ENCODE assay signal across 1 cellular context in genomic region chr11:30488304-30488998, GRCh38.
TF ChIP-seq lines count a peak whose summit lies in the region.

No MANE protein-coding gene starts in this region.

TF ChIP-seq in HepG2, 621 proteins besides CTCF, POLR2A, EP300 and RAD21 (continued from another document and continues in another):
- TF ChIP-seq CBX2 (IDR thresholded peaks at IDR 0.05; ENCODE audit: low read depth, low read length) (no peak), CBX2 (CRISPR knock-in tag; IDR thresholded peaks at IDR 0.05; ENCODE audit: low read depth) (no peak), ZBTB39 (CRISPR knock-in tag; IDR thresholded peaks at IDR 0.05) (no peak), KMT2B (CRISPR knock-in tag; IDR thresholded peaks at IDR 0.05) (no peak), CBX5 (CRISPR knock-in tag; IDR thresholded peaks at IDR 0.05; ENCODE audit: borderline replicate concordance) (no peak), ZNF883 (CRISPR knock-in tag; IDR thresholded peaks at IDR 0.05; ENCODE audit: not compliant biosample characterization) (no peak), FOXO4 (CRISPR knock-in tag; conservative IDR thresholded peaks at IDR 0.05) (no peak), ZNF766 (CRISPR knock-in tag; IDR thresholded peaks at IDR 0.05; ENCODE audit: borderline replicate concordance) (no peak), TEAD2 (CRISPR knock-in tag; IDR thresholded peaks at IDR 0.05) (no peak), ATF4 (CRISPR knock-in tag; IDR thresholded peaks at IDR 0.05) (no peak), EED (CRISPR knock-in tag; IDR thresholded peaks at IDR 0.05) (no peak), ZFP41 (CRISPR knock-in tag; IDR thresholded peaks at IDR 0.05; ENCODE audit: borderline replicate concordance) (no peak), IKZF5 (CRISPR knock-in tag; IDR thresholded peaks at IDR 0.05) (peak; percentile 60; the same call in 1 of the 2 replicates), ZNF512B (CRISPR knock-in tag; IDR thresholded peaks at IDR 0.05; ENCODE audit: borderline replicate concordance) (no peak), ZBTB21 (CRISPR knock-in tag; IDR thresholded peaks at IDR 0.05) (no peak), CREB1 (IDR thresholded peaks at IDR 0.05) (no peak), CREB1 (CRISPR knock-in tag; IDR thresholded peaks at IDR 0.05) (peak; percentile 56; the same call in 1 of the 2 replicates), BCLAF1 (IDR thresholded peaks at IDR 0.05) (no peak), MZF1 (CRISPR knock-in tag; IDR thresholded peaks at IDR 0.05; ENCODE audit: borderline replicate concordance) (no peak), ZNF614 (CRISPR knock-in tag; IDR thresholded peaks at IDR 0.05; ENCODE audit: borderline replicate concordance) (0 out of 2 replicates have a peak, but pooled peaks have one; percentile 22), YEATS4 (CRISPR knock-in tag; IDR thresholded peaks at IDR 0.05; ENCODE audit: borderline replicate concordance) (no peak), ZNF350 (CRISPR knock-in tag; IDR thresholded peaks at IDR 0.05; ENCODE audit: borderline replicate concordance, low read depth) (no peak), MNT (IDR thresholded peaks at IDR 0.05) (no peak), GTF3A (CRISPR knock-in tag; conservative IDR thresholded peaks at IDR 0.05) (no peak), ZNF205 (CRISPR knock-in tag; IDR thresholded peaks at IDR 0.05) (no peak; the same call in 1 of the 2 replicates), ARID5B (CRISPR knock-in tag; IDR thresholded peaks at IDR 0.05) (peak; percentile 94), ZNF577 (CRISPR knock-in tag; IDR thresholded peaks at IDR 0.05; ENCODE audit: borderline replicate concordance, low read depth) (no peak), MEF2D (CRISPR knock-in tag; IDR thresholded peaks at IDR 0.05) (no peak), CSRNP1 (CRISPR knock-in tag; IDR thresholded peaks at IDR 0.05) (no peak), NONO (IDR thresholded peaks at IDR 0.05) (no peak), NONO (CRISPR knock-in tag; conservative IDR thresholded peaks at IDR 0.05) (no peak), RORA (CRISPR knock-in tag; IDR thresholded peaks at IDR 0.05) (no peak), HCFC1 (IDR thresholded peaks at IDR 0.05; ENCODE audit: low read depth, low read length) (no peak), BCL6 (CRISPR knock-in tag; IDR thresholded peaks at IDR 0.05) (peak; percentile 67; the same call in 1 of the 2 replicates), ELF1 (CRISPR knock-in tag; IDR thresholded peaks at IDR 0.05) (no peak), ZNF335 (CRISPR knock-in tag; IDR thresholded peaks at IDR 0.05) (no peak)
